Comparison of ENCODE assay signal across 8 cellular contexts in the genomic region with DNA sequence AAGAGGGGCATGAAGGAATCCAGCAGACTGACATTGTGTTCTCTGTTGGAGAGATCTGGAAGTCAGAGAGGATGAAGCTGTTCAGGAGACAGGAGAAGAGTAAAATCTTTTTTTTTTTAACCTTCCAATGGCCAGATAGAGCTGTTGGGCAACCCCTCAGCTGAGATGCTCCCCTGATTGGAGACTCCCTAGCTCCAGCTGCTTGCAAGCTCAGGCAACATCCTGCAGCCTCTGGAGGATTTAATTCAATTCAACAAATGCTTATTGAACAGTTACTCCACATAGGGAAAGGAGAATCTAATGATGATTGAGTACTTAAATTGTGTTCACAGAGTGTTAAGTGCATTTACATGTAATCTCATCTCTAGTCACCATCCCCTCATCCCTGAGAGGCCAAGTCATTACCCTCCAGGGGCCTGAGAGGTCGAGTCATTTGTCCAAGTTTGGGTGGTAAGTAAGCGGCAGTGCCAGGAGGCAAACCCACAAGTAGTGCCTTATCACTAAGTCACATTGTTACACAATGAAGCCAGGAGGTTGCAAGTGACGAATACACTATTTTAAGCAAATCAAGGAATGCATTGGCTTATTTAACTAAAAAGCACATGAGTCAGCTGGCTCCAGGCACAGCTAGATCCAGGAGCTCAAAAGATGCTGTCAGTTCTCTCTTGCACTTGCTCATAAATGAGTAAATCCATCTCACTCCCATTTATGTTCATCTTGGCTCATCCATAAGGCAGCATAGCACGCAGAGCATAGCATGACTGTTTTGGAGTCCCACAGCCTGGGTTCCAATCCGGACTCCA.
DNase-seq lines count a peak whose midpoint lies in the region; ATAC-seq and TF ChIP-seq lines count a peak whose summit lies in the region.

No MANE protein-coding gene starts in this region.

- TF ChIP-seq POLR2A in sigmoid colon (IDR thresholded peaks at IDR 0.05), result no peak

- H3K4me1 ChIP-seq in RWPE2 (ENCODE audit: insufficient read depth, poor library complexity, severe bottlenecking) (peaks cover 23% of the 10 kb centered on the region), sigmoid colon (peaks cover 0 to 66% (median 64%) of the 10 kb centered on the region in 4 donors), Karpas-422 (ENCODE audit: low read length) (peaks cover 11% of the 10 kb centered on the region), MM.1S (ENCODE audit: low read length) (no peaks in the 10 kb centered on the region)

- H3K9ac ChIP-seq in Karpas-422 (ENCODE audit: low read length) (no peak overlapping the region), MM.1S (ENCODE audit: low read length) (no peak overlapping the region)

- intact Hi-C loops in sigmoid colon (cut with DNase I), result loop anchor here (2.0 kb wide), 4 partner anchors 23 to 143 kb away; partner anchors contain the start of gene ATP2B4

- H3K36me3 ChIP-seq in RWPE2 (ENCODE audit: low read depth) (no peaks in the 10 kb centered on the region), sigmoid colon (no peaks in the 10 kb centered on the region), Karpas-422 (ENCODE audit: insufficient read depth, low read length) (no peaks in the 10 kb centered on the region), MM.1S (replicated peaks; ENCODE audit: insufficient read depth, low read length) (no peaks in the 10 kb centered on the region)

- WGBS in sigmoid colon, 2 donors, result 72% methylated on average over 5 of the region's 5 CpGs

- TF ChIP-seq CTCF in RWPE2 (IDR thresholded peaks at IDR 0.05; ENCODE audit: poor library complexity, severe bottlenecking) (no peak), sigmoid colon (IDR thresholded peaks at IDR 0.05) (no peak), MM.1S (IDR thresholded peaks at IDR 0.05; ENCODE audit: low read length) (no peak)

- peak; percentile 80 to 99 (median 86) for TF ChIP-seq EP300 in sigmoid colon (IDR thresholded peaks at IDR 0.05)

- H3K4me3 ChIP-seq in RWPE2 (ENCODE audit: severe bottlenecking) (no peak overlapping the region), sigmoid colon (no peak overlapping the region), Karpas-422 (ENCODE audit: low read length) (no peak overlapping the region), MM.1S (ENCODE audit: low read length) (no peak overlapping the region)

- H3K9me2 ChIP-seq in Karpas-422 (replicated peaks; ENCODE audit: insufficient read depth, low read length), result no peaks in the 10 kb centered on the region
- no peaks in the 10 kb centered on the region for H3K9me2 ChIP-seq in MM.1S (replicated peaks; ENCODE audit: insufficient read depth, low read length)

- H3K4me2 ChIP-seq in Karpas-422 (ENCODE audit: low read depth, low read length, poor library complexity, severe bottlenecking) (no peak overlapping the region), MM.1S (ENCODE audit: low read depth, low read length) (no peak overlapping the region)

- H3K9me3 ChIP-seq in RWPE2 (ENCODE audit: severe bottlenecking) (no peaks in the 10 kb centered on the region), sigmoid colon (no peaks in the 10 kb centered on the region), Karpas-422 (ENCODE audit: low read length) (no peaks in the 10 kb centered on the region), MM.1S (replicated peaks; ENCODE audit: insufficient read depth, low read length) (no peaks in the 10 kb centered on the region)

- ATAC-seq in RWPE2 (ENCODE audit: low read depth) (peak; percentile 91), GM19328 (IDR thresholded peaks at IDR 0.05; ENCODE audit: unreplicated experiment) (no peak)

- no peaks in the 10 kb centered on the region for H3K79me2 ChIP-seq in Karpas-422 (ENCODE audit: low read length)
- H3K79me2 ChIP-seq in MM.1S (ENCODE audit: low read length), result no peaks in the 10 kb centered on the region

- H2AFZ ChIP-seq in Karpas-422 (ENCODE audit: low read length) (no peak overlapping the region), MM.1S (ENCODE audit: low read length) (no peak overlapping the region)

- H3F3A ChIP-seq in MM.1S (ENCODE audit: insufficient read depth, low read length), result no peaks in the 10 kb centered on the region

- DNase-seq in GOT3 (lab: John Stamatoyannopoulos, UW), result peak; percentile 67
- peak; percentile 66 for DNase-seq in RWPE2 (ENCODE audit: low spot score)
- DNase-seq in foreskin melanocyte, result peak; percentile 86
- peak; percentile 91 for DNase-seq in sigmoid colon
- no peak for DNase-seq in Karpas-422
- no peak for DNase-seq in MM.1S
- DNase-seq in COLO668 (lab: John Stamatoyannopoulos, UW; ENCODE audit: unreplicated experiment), result no peak

- H3K27me3 ChIP-seq in RWPE2 (ENCODE audit: insufficient read depth, poor library complexity, severe bottlenecking), result no peaks in the 10 kb centered on the region
- no peaks in the 10 kb centered on the region for H3K27me3 ChIP-seq in sigmoid colon
- no peaks in the 10 kb centered on the region for H3K27me3 ChIP-seq in Karpas-422 (ENCODE audit: low read length)
- no peaks in the 10 kb centered on the region for H3K27me3 ChIP-seq in MM.1S (replicated peaks; ENCODE audit: insufficient read depth, low read length)

- H4K20me1 ChIP-seq in Karpas-422 (ENCODE audit: insufficient read depth, low read depth, low read length) (no peaks in the 10 kb centered on the region), MM.1S (ENCODE audit: insufficient read depth, low read length) (no peaks in the 10 kb centered on the region)

- H3K27ac ChIP-seq in RWPE2 (ENCODE audit: poor library complexity, severe bottlenecking), result peak overlapping the region; percentile 55
- H3K27ac ChIP-seq in sigmoid colon, result peak overlapping the region; percentile 89 to 97 (median 92)
- H3K27ac ChIP-seq in Karpas-422 (ENCODE audit: low read length), result no peak overlapping the region
- no peak overlapping the region for H3K27ac ChIP-seq in MM.1S (ENCODE audit: low read length)

Comparison
In these comparisons a context has a peak if more than half of its experiments do, and no peak if none do; other contexts are left out.
1. DNase-seq: peak in GOT3 (single experiment), RWPE2 (single experiment), foreskin melanocyte (single experiment) and sigmoid colon (single experiment); none in Karpas-422 (single experiment), MM.1S (single experiment) and COLO668 (single experiment).
2. H3K27ac ChIP-seq: peak in RWPE2 (single experiment) and sigmoid colon (4 of 4); none in Karpas-422 (single experiment) and MM.1S (single experiment).